In genomic region chr2:207478572-207478971, GRCh38 we compare ENCODE assay signal across 29 cellular contexts. TPM values are rescaled to one million over a fixed set of nuclear protein-coding genes. Genes with fewer than 3 reads are reported as not detected.
A peak's percentile ranks its signal among the peaks of the same experiment; 100 is the strongest.
DNase-seq lines count a peak whose midpoint lies in the region; ATAC-seq and TF ChIP-seq lines count a peak whose summit lies in the region.
"Had no signal": no experiment of that assay in that cellular context is flagged by ENCODE, and none has a peak within 500 bp of the region (broad histone marks: within the 10 kb centered on the region; RNA-seq: fewer than 3 reads in every experiment).

No MANE protein-coding gene starts in this region.

- H3K4me1 Mint-ChIP-seq in CD4-positive, alpha-beta T cell (ENCODE audit: low read depth), result peaks cover 66% of the 10 kb centered on the region

- peak overlapping the region; percentile 46; the same call in 1 of the 2 replicates for H3K18ac ChIP-seq in IMR-90 (ENCODE audit: low read depth, low read length)

- H3K4me1 ChIP-seq in IMR-90 (ENCODE audit: control insufficient read depth, insufficient read depth, low read length), result peaks cover 13% of the 10 kb centered on the region
- peaks cover 6 to 19% of the 10 kb centered on the region in 2 donors for H3K4me1 ChIP-seq in left lung

- intact Hi-C loops in IMR-90 (cut with micrococcal nuclease), result no loop called here
- intact Hi-C loops in left lung (cut with DNase I), result loop anchor here (10.0 kb wide), 3 partner anchors 494 to 784 kb away; no protein-coding TSS in a partner anchor
- intact Hi-C loops in CD4-positive, alpha-beta T cell (cut with DNase I, micrococcal nuclease), result loop anchor here in 1 of 2 experiments (10.0 kb wide), 1 partner anchor 1084 kb away; no protein-coding TSS in a partner anchor

- H2BK5ac ChIP-seq in IMR-90 (ENCODE audit: low read depth, low read length, poor library complexity, severe bottlenecking), result no peak overlapping the region

- no peak overlapping the region for H2BK120ac ChIP-seq in IMR-90 (ENCODE audit: low read depth, low read length)

- H2BK15ac ChIP-seq in IMR-90 (ENCODE audit: low read depth, low read length), result peak overlapping the region; percentile 25; the same call in 1 of the 3 replicates

- dilution Hi-C loops in IMR-90 (cut with HindIII; ENCODE audit: low sequenced_read_pairs, unreplicated experiment), result no loop called here

- no peaks in the 10 kb centered on the region for H3K27me3 ChIP-seq in IMR-90 (ENCODE audit: control insufficient read depth, insufficient read depth, low read length)
- no peaks in the 10 kb centered on the region for H3K27me3 ChIP-seq in left lung
- no peaks in the 10 kb centered on the region for H3K27me3 ChIP-seq in CD4-positive, alpha-beta T cell (ENCODE audit: control insufficient read depth, insufficient read depth, low read length)
- H3K27me3 ChIP-seq: foreskin keratinocyte, SJSA1 had no signal

- H3K9me1 ChIP-seq in IMR-90 (ENCODE audit: insufficient read depth, low read length), result peaks cover 12% of the 10 kb centered on the region

- TF ChIP-seq CTCF in IMR-90 (conservative IDR thresholded peaks at IDR 0.05; ENCODE audit: low read depth, low read length) (no peak), choroid plexus epithelial cell (conservative IDR thresholded peaks at IDR 0.05; ENCODE audit: low read depth, low read length) (no peak), left lung (IDR thresholded peaks at IDR 0.05) (no peak)
- TF ChIP-seq CTCF in CD4-positive, alpha-beta T cell (IDR thresholded peaks at IDR 0.05), result no peak

- no peaks in the 10 kb centered on the region for H3K36me3 Mint-ChIP-seq in CD4-positive, alpha-beta T cell (ENCODE audit: low read depth)
- H3K36me3 Mint-ChIP-seq: activated CD8-positive, alpha-beta memory T cell treated with anti-CD3 and anti-CD28 coated beads, Interleukin-2, amount 10 ng/mL, durations not matched to agents 7 days and 5 days; CD4-positive, alpha-beta memory T cell; natural killer cell; stimulated activated effector memory CD8-positive, alpha-beta T cell treated with anti-CD3 and anti-CD28 coated beads, Interleukin-12 subunit alpha, Interleukin-12 subunit beta, amount 100 ng/mL, for 72 hours; T-cell; type B pancreatic cell had no signal

- ATAC-seq in IMR-90 (ENCODE audit: low read depth) (no peak; the same call in 1 of the 2 replicates), GM18505 (IDR thresholded peaks at IDR 0.05; ENCODE audit: unreplicated experiment) (no peak), left lung (no peak)
- no peak for ATAC-seq in CD4-positive, alpha-beta T cell (ENCODE audit: poor library complexity)
- ATAC-seq: activated CD8-positive, alpha-beta memory T cell treated with anti-CD3 and anti-CD28 coated beads, Interleukin-2, amount 10 ng/mL, durations not matched to agents 7 days and 5 days; esophagus mucosa; foreskin keratinocyte; natural killer cell; psoas muscle; stimulated activated effector memory CD8-positive, alpha-beta T cell treated with anti-CD3 and anti-CD28 coated beads, Interleukin-12 subunit alpha, Interleukin-12 subunit beta, amount 100 ng/mL, for 72 hours; T-cell had no signal

- in situ Hi-C loops in IMR-90 (cut with MboI; ENCODE audit: low sequenced_read_pairs), result loop anchor here (10.0 to 25.0 kb wide), 2 partner anchors 584 to 784 kb away; no protein-coding TSS in a partner anchor

- no peak overlapping the region for H4K8ac ChIP-seq in IMR-90 (ENCODE audit: low read depth in 2 of 2, low read length in 2 of 2)

- H3K14ac ChIP-seq in IMR-90 (replicated peaks; ENCODE audit: low read depth, low read length), result peak overlapping the region; percentile 6; the same call in 1 of the 2 replicates

- DNase-seq in SIG-M5 treated with dmso at 0.1 percent for 504 hours (lab: John Stamatoyannopoulos, UW; ENCODE audit: unreplicated experiment), result peak; percentile 38
- no peak for DNase-seq in SIG-M5 (lab: John Stamatoyannopoulos, UW)
- DNase-seq in IMR-90, result no peak
- DNase-seq in choroid plexus epithelial cell (ENCODE audit: low read depth), result peak; percentile 48
- peak; percentile 5 for DNase-seq in superior temporal gyrus (ENCODE audit: extremely low spot score)
- no peak for DNase-seq in left lung
- no peak for DNase-seq in CD4-positive, alpha-beta T cell
- DNase-seq: activated CD8-positive, alpha-beta memory T cell treated with anti-CD3 and anti-CD28 coated beads, Interleukin-2, amount 10 ng/mL, durations not matched to agents 7 days and 5 days; activated naive CD4-positive, alpha-beta T cell; activated T-cell treated with anti-CD3 and anti-CD28 coated beads, Interleukin-2, amount 50 U/mL, for 48 hours; dermis blood vessel endothelial cell; foreskin keratinocyte; H7; Karpas-422; natural killer cell; NCI-H1436 treated with DMSO at 0.1 percent for 48 hours; NCI-H2081 treated with DMSO at 0.1 percent for 48 hours; occipital lobe; psoas muscle; stimulated activated CD4-positive, alpha-beta T cell treated with anti-CD3 and anti-CD28 coated beads, Interleukin-15, amount 100 ng/mL, for 24 hours; stimulated activated CD4-positive, alpha-beta T cell treated with anti-CD3 and anti-CD28 coated beads, Interleukin-4, amount 100 ng/mL, for 4 hours; T-cell had no signal

- no peaks in the 10 kb centered on the region for H3K36me3 ChIP-seq in IMR-90 (ENCODE audit: control insufficient read depth, insufficient read depth, low read length)
- H3K36me3 ChIP-seq in left lung, result no peaks in the 10 kb centered on the region
- H3K36me3 ChIP-seq: SJSA1 had no signal

- H3K9me3 ChIP-seq in IMR-90 (ENCODE audit: control insufficient read depth, insufficient read depth, low read length) (no peaks in the 10 kb centered on the region), left lung (no peaks in the 10 kb centered on the region)
- no peaks in the 10 kb centered on the region for H3K9me3 ChIP-seq in CD4-positive, alpha-beta T cell (ENCODE audit: control insufficient read depth, low read length)
- H3K9me3 ChIP-seq: psoas muscle, SJSA1 had no signal

- H2BK20ac ChIP-seq in IMR-90 (ENCODE audit: low read depth, low read length), result 0 out of 2 replicates have a peak overlapping the region, but pooled peaks have one; percentile 2

- H3K4me3 ChIP-seq in IMR-90 (ENCODE audit: insufficient read depth, low read depth, low read length) (no peak overlapping the region), choroid plexus epithelial cell (ENCODE audit: low read depth, low read length) (no peak overlapping the region), left lung (no peak overlapping the region)
- H3K4me3 ChIP-seq: lung, psoas muscle, SJSA1 had no signal

- no peak overlapping the region for H3K56ac ChIP-seq in IMR-90 (ENCODE audit: extremely low read depth, insufficient read depth, low read length)

- H3K9ac ChIP-seq in IMR-90 (ENCODE audit: low read depth, low read length), result peak overlapping the region; percentile 46; the same call in 1 of the 2 replicates

- WGBS in IMR-90 (ENCODE audit: extremely low coverage in 2 of 2, insufficient read length in 1 of 2), 2 experiments, result no CpG with 5 or more reads among the region's 3 CpGs

- BruUV-seq in IMR-90 (replicated peaks; lab: Mats Ljungman, UMichigan), result no TSS peak

- H3K27me3 Mint-ChIP-seq in CD4-positive, alpha-beta T cell, result no peaks in the 10 kb centered on the region
- H3K27me3 Mint-ChIP-seq: CD4-positive, alpha-beta memory T cell had no signal

- no peak overlapping the region for H3K23ac ChIP-seq in IMR-90 (ENCODE audit: low read depth, low read length)

- H4K5ac ChIP-seq in IMR-90 (ENCODE audit: low read depth, low read length), result no peak overlapping the region

- H2AFZ ChIP-seq in IMR-90 (replicated peaks; ENCODE audit: low read length, poor library complexity), result no peak overlapping the region

- H3K27ac Mint-ChIP-seq in CD4-positive, alpha-beta T cell, result no peak overlapping the region
- H3K27ac Mint-ChIP-seq: activated CD8-positive, alpha-beta memory T cell treated with anti-CD3 and anti-CD28 coated beads, Interleukin-2, amount 10 ng/mL, durations not matched to agents 7 days and 5 days; natural killer cell; stimulated activated effector memory CD8-positive, alpha-beta T cell treated with anti-CD3 and anti-CD28 coated beads, Interleukin-12 subunit alpha, Interleukin-12 subunit beta, amount 100 ng/mL, for 72 hours; type B pancreatic cell had no signal

- CTCF ChIA-PET in IMR-90 (lab: Yijun Ruan, JAX), result no interaction called here
- CTCF ChIA-PET in CD4-positive, alpha-beta T cell (lab: Charles Lee), result no interaction called here

- no peak overlapping the region for H3K4me2 ChIP-seq in IMR-90 (ENCODE audit: low read depth, low read length)

- POLR2A ChIA-PET in IMR-90 (lab: Charles Lee; ENCODE audit: unreplicated experiment), result no interaction called here
- POLR2A ChIA-PET in CD4-positive, alpha-beta T cell (lab: Charles Lee), result no interaction called here

- H2AK9ac ChIP-seq in IMR-90 (replicated peaks; ENCODE audit: low read depth, low read length, poor library complexity), result no peak overlapping the region

- H4K20me1 ChIP-seq in IMR-90 (ENCODE audit: insufficient read depth, low read length), result no peaks in the 10 kb centered on the region

- no peak overlapping the region for H3K27ac ChIP-seq in IMR-90 (ENCODE audit: insufficient read depth, low read length)
- H3K27ac ChIP-seq in left lung, result no peak overlapping the region
- H3K27ac ChIP-seq in CD4-positive, alpha-beta T cell (ENCODE audit: low read depth, low read length), result no peak overlapping the region
- H3K27ac ChIP-seq: foreskin keratinocyte, psoas muscle had no signal

- no peak for TF ChIP-seq POLR2A in IMR-90 (IDR thresholded peaks at IDR 0.05; ENCODE audit: low read depth, low read length)
- TF ChIP-seq POLR2A in GM18505 (IDR thresholded peaks at IDR 0.05; ENCODE audit: borderline replicate concordance, extremely low read depth, insufficient read depth, insufficient read length), result no peak

- no peak overlapping the region; the same call in 1 of the 2 replicates for H3K4ac ChIP-seq in IMR-90 (ENCODE audit: low read depth, low read length)

- no peak for TF ChIP-seq RAD21 in IMR-90 (IDR thresholded peaks at IDR 0.05; ENCODE audit: low read length)

- no peaks in the 10 kb centered on the region; a peak in 1 of 4 replicates for H3K79me1 ChIP-seq in IMR-90 (ENCODE audit: low read depth in 1 of 2, low read length in 2 of 2)

- no peak overlapping the region for H3K4me3 Mint-ChIP-seq in CD4-positive, alpha-beta T cell
- H3K4me3 Mint-ChIP-seq: activated CD8-positive, alpha-beta memory T cell treated with anti-CD3 and anti-CD28 coated beads, Interleukin-2, amount 10 ng/mL, durations not matched to agents 7 days and 5 days; CD4-positive, alpha-beta memory T cell; natural killer cell; stimulated activated effector memory CD8-positive, alpha-beta T cell treated with anti-CD3 and anti-CD28 coated beads, Interleukin-12 subunit alpha, Interleukin-12 subunit beta, amount 100 ng/mL, for 72 hours; type B pancreatic cell had no signal

- H3K9me3 Mint-ChIP-seq in CD4-positive, alpha-beta T cell, result no peaks in the 10 kb centered on the region
- H3K9me3 Mint-ChIP-seq: natural killer cell; stimulated activated effector memory CD8-positive, alpha-beta T cell treated with anti-CD3 and anti-CD28 coated beads, Interleukin-12 subunit alpha, Interleukin-12 subunit beta, amount 100 ng/mL, for 72 hours; T-cell had no signal

- peak overlapping the region; percentile 81; the same call in 1 of the 2 replicates for H2AK5ac ChIP-seq in IMR-90 (ENCODE audit: low read depth, low read length)

- peak overlapping the region; percentile 10; the same call in 1 of the 2 replicates for H4K91ac ChIP-seq in IMR-90 (ENCODE audit: insufficient read depth, low read depth, low read length)

RNA-seq across cellular contexts. Expression of gene CREB1, which starts 51.2 kb away (rescaled TPM):
- total RNA-seq in IMR-90 (2012; rRNA removed), result 71.9 and 94.5 TPM in 2 replicates
- 22.4 and 25.6 TPM in 2 replicates for polyA plus RNA-seq in IMR-90 (2012; rRNA removed)
- polyA plus RNA-seq in IMR-90 (2012; cell fraction: cytosol; rRNA removed), result 3.7 and 7.5 TPM in 2 replicates
- polyA plus RNA-seq in IMR-90 (2012; cell fraction: nucleus; rRNA removed; ENCODE audit: low replicate concordance), result 5.5 and 24.0 TPM in 2 replicates
- 10 to 100 TPM; 62.3 to 66.5 TPM for total RNA-seq in left lung
- 10 to 100 TPM; 62.5 to 67.1 TPM for total RNA-seq in CD4-positive, alpha-beta T cell

Comparison
In these comparisons a context has a peak if more than half of its experiments do, and no peak if none do; other contexts are left out.
1. DNase-seq: peak in SIG-M5 treated with dmso at 0.1 percent for 504 hours (single experiment), choroid plexus epithelial cell (single experiment) and superior temporal gyrus (single experiment); none in SIG-M5 (single experiment), IMR-90 (single experiment), left lung (0 of 2) and CD4-positive, alpha-beta T cell (0 of 10).